10 cellular contexts compared by ENCODE assay signal in genomic region chr1:100955322-100955721, GRCh38. TPM values are rescaled to one million over a fixed set of nuclear protein-coding genes. Genes with fewer than 3 reads are reported as not detected.
DNase-seq lines count a peak whose midpoint lies in the region; TF ChIP-seq lines count a peak whose summit lies in the region.
"Had no signal": no experiment of that assay in that cellular context is flagged by ENCODE, and none has a peak within 500 bp of the region (broad histone marks: within the 10 kb centered on the region; RNA-seq: fewer than 3 reads in every experiment).

No MANE protein-coding gene starts in this region.

- peak; percentile 92 for DNase-seq in BJ (ENCODE audit: low read depth)
- peak; percentile 8 for DNase-seq in HS-27A (ENCODE audit: low read depth)
- DNase-seq in mammary epithelial cell, result peak; percentile 29
- DNase-seq in mesenchymal stem cell, result peak; percentile 51
- DNase-seq in activated CD8-positive, alpha-beta memory T cell treated with anti-CD3 and anti-CD28 coated beads, Interleukin-2, amount 50 U/mL, for 48 hours, result no peak
- DNase-seq in stimulated activated CD4-positive, alpha-beta T cell treated with anti-CD3 and anti-CD28 coated beads, Interleukin-2, amount 100 ng/mL, for 48 hours, result no peak
- no peak for DNase-seq in D341Med (ENCODE audit: low spot score)
- no peak for DNase-seq in DMS53 treated with DMSO at 0.1 percent for 48 hours (lab: John Stamatoyannopoulos, UW; ENCODE audit: unreplicated experiment)
- DNase-seq: NCI-H1105 treated with DMSO at 0.1 percent for 48 hours; NK-92 treated with Interleukin-12 subunit alpha and Interleukin-12 subunit beta, amount 100 ng/mL, for 24 hours had no signal

- CTCF ChIA-PET in BJ (lab: Yijun Ruan, JAX), result interaction anchor here (0.8 kb wide), 1 partner anchor 17 kb away, joined by 3 read pairs; no protein-coding TSS in a partner anchor
- CTCF ChIA-PET in mammary epithelial cell (lab: Charles Lee; ENCODE audit: low non-redundant PET), result no interaction called here

- H3K4me2 ChIP-seq in mammary epithelial cell (ENCODE audit: insufficient read depth, low read depth, low read length) (no peak overlapping the region), mesenchymal stem cell (ENCODE audit: low read length, poor library complexity, severe bottlenecking) (no peak overlapping the region)

- H3K27ac ChIP-seq in mammary epithelial cell (ENCODE audit: insufficient read depth, low read depth, low read length) (no peak overlapping the region), mesenchymal stem cell (ENCODE audit: low read length, poor library complexity, severe bottlenecking) (no peak overlapping the region)

- no peaks in the 10 kb centered on the region for H4K20me1 ChIP-seq in mammary epithelial cell (ENCODE audit: insufficient read depth, low read length)

- no peak overlapping the region for H3K23ac ChIP-seq in mesenchymal stem cell (ENCODE audit: low read length in 2 of 2)

- no peak overlapping the region for H2AFZ ChIP-seq in mammary epithelial cell (ENCODE audit: low read depth, low read length)
- no peak overlapping the region for H2AFZ ChIP-seq in mesenchymal stem cell (ENCODE audit: low read depth, low read length)

- no peaks in the 10 kb centered on the region for H3K9me3 ChIP-seq in mammary epithelial cell (replicated peaks; ENCODE audit: insufficient read depth, low read length)
- no peaks in the 10 kb centered on the region for H3K9me3 ChIP-seq in mesenchymal stem cell (ENCODE audit: control insufficient read depth, low read length)

- intact Hi-C loops in mammary epithelial cell (cut with micrococcal nuclease), result no loop called here

- H2BK15ac ChIP-seq in mesenchymal stem cell (ENCODE audit: low read depth, poor library complexity, severe bottlenecking), result no peak overlapping the region

- 92% methylated on average over 1 of the region's 1 CpG for WGBS in mammary epithelial cell (ENCODE audit: low coverage, missing lambda C conversion rate)
- 20% methylated on average over 1 of the region's 1 CpG for WGBS in mesenchymal stem cell

- no peak overlapping the region for H3K14ac ChIP-seq in mesenchymal stem cell (ENCODE audit: low read length in 2 of 2)

- TF ChIP-seq CTCF in BJ (IDR thresholded peaks at IDR 0.05; ENCODE audit: insufficient read depth, low read depth, low read length) (no peak), mammary epithelial cell (conservative IDR thresholded peaks at IDR 0.05 in 1 of 2, IDR thresholded peaks at IDR 0.05 in 1 of 2; ENCODE audit: extremely low read depth in 1 of 2, insufficient read depth in 1 of 2, low read depth in 1 of 2, low read length in 2 of 2) (no peak)

- H3K4me3 ChIP-seq in BJ (ENCODE audit: low read depth, low read length) (no peak overlapping the region), mammary epithelial cell (replicated peaks in 1 of 3; ENCODE audit: insufficient read depth in 1 of 3, low read depth in 2 of 3, low read length in 3 of 3) (no peak overlapping the region), mesenchymal stem cell (ENCODE audit: insufficient read depth in 1 of 2, low read depth in 1 of 2, low read length in 2 of 2) (no peak overlapping the region)

- H2AK5ac ChIP-seq in mesenchymal stem cell (ENCODE audit: low read length, severe bottlenecking), result no peak overlapping the region

- BruUV-seq in mammary epithelial cell (replicated peaks; lab: Mats Ljungman, UMichigan), result no TSS peak

- H3K4me1 ChIP-seq in mammary epithelial cell (ENCODE audit: insufficient read depth, low read length) (peaks cover 9% of the 10 kb centered on the region), mesenchymal stem cell (ENCODE audit: control insufficient read depth, insufficient read depth, low read depth, low read length) (no peaks in the 10 kb centered on the region)

- POLR2A ChIA-PET in BJ (lab: Charles Lee), result no interaction called here

- H3K18ac ChIP-seq in mesenchymal stem cell (ENCODE audit: low read depth in 1 of 2, low read length in 2 of 2), result no peak overlapping the region

- H2BK120ac ChIP-seq in mesenchymal stem cell (ENCODE audit: low read depth, low read length), result no peak overlapping the region

- H3K4ac ChIP-seq in mesenchymal stem cell (ENCODE audit: low read depth in 1 of 2, low read length in 2 of 2), result no peak overlapping the region

- no peak overlapping the region for H4K8ac ChIP-seq in mesenchymal stem cell (ENCODE audit: low read length)

- no peak overlapping the region for H2BK12ac ChIP-seq in mesenchymal stem cell (ENCODE audit: low read length in 2 of 2)

- in situ Hi-C loops in mammary epithelial cell (cut with MboI; ENCODE audit: low sequenced_read_pairs in 2 of 2), result no loop called here

- peaks cover 5% of the 10 kb centered on the region for H3K79me2 ChIP-seq in mammary epithelial cell (ENCODE audit: insufficient read depth, low read length)

- dilution Hi-C loops in mammary epithelial cell (cut with HindIII; ENCODE audit: low sequenced_read_pairs), result no loop called here

- H3K36me3 ChIP-seq in BJ (ENCODE audit: control insufficient read depth, insufficient read depth, low read length) (peaks cover 1% of the 10 kb centered on the region; the same call in 1 of the 2 replicates), mammary epithelial cell (ENCODE audit: insufficient read depth, low read length) (peaks cover 5% of the 10 kb centered on the region), mesenchymal stem cell (ENCODE audit: control insufficient read depth in 1 of 2, insufficient read depth in 2 of 2, low read depth in 1 of 2, low read length in 2 of 2) (peaks cover 3 to 18% of the 10 kb centered on the region in 2 experiments)

- H4K91ac ChIP-seq in mesenchymal stem cell (ENCODE audit: low read length), result no peak overlapping the region

- no peaks in the 10 kb centered on the region for H3K27me3 ChIP-seq in BJ (ENCODE audit: control insufficient read depth, insufficient read depth, low read length)
- H3K27me3 ChIP-seq in mammary epithelial cell (ENCODE audit: insufficient read depth, low read length), result no peaks in the 10 kb centered on the region
- H3K27me3 ChIP-seq in mesenchymal stem cell (ENCODE audit: control insufficient read depth in 1 of 2, insufficient read depth in 1 of 2, low read length in 2 of 2), result no peaks in the 10 kb centered on the region

- peaks cover 5% of the 10 kb centered on the region for H3K79me1 ChIP-seq in mesenchymal stem cell (replicated peaks; ENCODE audit: low read length, poor library complexity, severe bottlenecking)

- no peak overlapping the region for H3K9ac ChIP-seq in mammary epithelial cell (ENCODE audit: insufficient read depth, low read length)
- peak overlapping the region; percentile 73 for H3K9ac ChIP-seq in mesenchymal stem cell (ENCODE audit: low read length)

- no peak overlapping the region for H2BK5ac ChIP-seq in mesenchymal stem cell (ENCODE audit: low read depth, low read length, poor library complexity, severe bottlenecking)

RNA-seq across cellular contexts. Expression of gene SLC30A7, which starts 59.4 kb away (rescaled TPM):
- polyA plus RNA-seq in BJ (2011; rRNA removed) (4.6 and 8.1 TPM in 2 replicates), mammary epithelial cell (13.7 TPM)
- polyA minus RNA-seq in BJ (2011; rRNA and poly(A)+ RNA removed), result 13.7 and 26.2 TPM in 2 replicates
- total RNA-seq in mammary epithelial cell, result 10 to 100 TPM; 46.1 to 81.7 TPM
- 57.2 TPM for polyA minus RNA-seq in mammary epithelial cell
- 23.2 TPM for polyA plus RNA-seq in mesenchymal stem cell (2013, experiment 1 of 2)
- 23.4 TPM for polyA plus RNA-seq in mesenchymal stem cell (2013, experiment 2 of 2)

Comparison
In these comparisons a context has a peak if more than half of its experiments do, and no peak if none do; other contexts are left out.
1. DNase-seq: peak in BJ (single experiment), HS-27A (single experiment), mammary epithelial cell (single experiment) and mesenchymal stem cell (single experiment); none in activated CD8-positive, alpha-beta memory T cell treated with anti-CD3 and anti-CD28 coated beads, Interleukin-2, amount 50 U/mL, for 48 hours (single experiment), stimulated activated CD4-positive, alpha-beta T cell treated with anti-CD3 and anti-CD28 coated beads, Interleukin-2, amount 100 ng/mL, for 48 hours (0 of 2), D341Med (single experiment) and DMS53 treated with DMSO at 0.1 percent for 48 hours (single experiment).